In the genomic region with DNA sequence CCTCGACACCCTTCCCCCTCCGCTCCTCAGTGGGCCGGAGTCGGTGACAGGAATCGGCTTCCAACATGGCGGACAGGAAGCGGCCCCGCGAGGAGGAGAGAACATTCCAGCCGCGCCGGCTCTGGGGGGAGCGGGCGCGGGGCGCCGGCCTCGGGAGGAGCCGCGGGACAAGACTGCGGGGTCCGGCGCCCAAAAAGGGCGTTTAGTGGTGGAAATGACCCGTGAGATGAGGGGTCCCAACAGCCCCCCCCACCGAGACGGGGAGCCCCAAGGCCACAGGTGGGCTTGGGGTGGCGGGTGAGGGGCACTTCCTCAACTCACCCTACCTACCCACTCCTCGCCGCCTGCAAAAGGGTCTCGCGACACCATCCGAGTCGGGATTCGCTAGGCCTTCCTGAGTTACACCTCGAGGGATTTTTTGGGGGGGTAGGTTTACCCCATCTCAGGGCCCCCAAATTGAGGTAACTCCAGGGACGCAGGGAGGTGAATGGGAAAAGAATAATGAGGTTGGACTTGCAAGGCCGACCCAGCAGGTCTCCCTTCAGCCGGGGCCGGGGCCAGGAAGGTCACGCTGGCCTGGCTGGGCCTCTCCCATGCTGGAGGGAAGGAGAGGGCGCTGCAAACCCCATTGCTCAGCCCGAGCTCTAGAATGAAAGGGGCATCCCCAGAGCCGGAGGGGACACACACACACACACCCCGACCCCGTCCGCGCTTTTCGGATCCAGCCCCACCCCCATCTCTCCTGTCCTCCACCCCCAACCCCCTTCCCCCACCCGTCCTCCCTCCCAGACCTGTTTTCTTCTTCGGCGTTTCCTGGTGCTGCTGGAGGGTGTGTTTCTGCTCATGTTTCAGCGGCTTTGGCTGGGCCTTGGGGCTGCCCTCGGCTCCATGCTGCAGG, we compare ENCODE assay signal across 8 cellular contexts. TPM values are rescaled to one million over a fixed set of nuclear protein-coding genes. Genes with fewer than 3 reads are reported as not detected.
DNase-seq lines count a peak whose midpoint lies in the region; TF ChIP-seq lines count a peak whose summit lies in the region.

No MANE protein-coding gene starts in this region.

- H3K36me3 Mint-ChIP-seq in activated naive CD4-positive, alpha-beta T cell treated with anti-CD3 and anti-CD28 coated beads for 36 hours (ENCODE audit: low read depth) = peaks cover 33% of the 10 kb centered on the region

- peak overlapping the region; percentile 99 for H3K27ac Mint-ChIP-seq in activated naive CD4-positive, alpha-beta T cell treated with anti-CD3 and anti-CD28 coated beads for 36 hours

- H3K27me3 Mint-ChIP-seq in activated naive CD4-positive, alpha-beta T cell treated with anti-CD3 and anti-CD28 coated beads for 36 hours (ENCODE audit: low read depth) = no peaks in the 10 kb centered on the region

- H3K4me3 Mint-ChIP-seq in activated naive CD4-positive, alpha-beta T cell treated with anti-CD3 and anti-CD28 coated beads for 36 hours = peak overlapping the region; percentile 100

- peaks cover 32% of the 10 kb centered on the region for H3K4me1 Mint-ChIP-seq in activated naive CD4-positive, alpha-beta T cell treated with anti-CD3 and anti-CD28 coated beads for 36 hours (ENCODE audit: low read depth)

- H3K27ac ChIP-seq in RWPE1 (peak overlapping the region; percentile 98), temporal lobe (ENCODE audit: low read depth, low read length) (peak overlapping the region; percentile 96)

- CTCF ChIA-PET in RWPE1 (lab: Yijun Ruan, JAX) = interaction anchor here (0.5 to 3.1 kb wide), 4 partner anchors 76 to 823 kb away, joined by 3 to 22 read pairs (median 4); no protein-coding TSS in a partner anchor
- CTCF ChIA-PET in activated naive CD4-positive, alpha-beta T cell treated with anti-CD3 and anti-CD28 coated beads for 36 hours (lab: Charles Lee) = interaction anchor here (0.6 to 1.6 kb wide), 6 partner anchors 8 to 638 kb away, joined by 3 to 10 read pairs (median 4); no protein-coding TSS in a partner anchor

- H3K9me3 Mint-ChIP-seq in activated naive CD4-positive, alpha-beta T cell treated with anti-CD3 and anti-CD28 coated beads for 36 hours = no peaks in the 10 kb centered on the region

- intact Hi-C loops in activated naive CD4-positive, alpha-beta T cell treated with anti-CD3 and anti-CD28 coated beads for 36 hours (cut with micrococcal nuclease) = loop anchor here (2.0 to 5.0 kb wide), 3 partner anchors 299 to 566 kb away; a partner anchor contains a TSS

- DNase-seq in NCI-H187 (lab: John Stamatoyannopoulos, UW) = peak; percentile 17 to 34
- DNase-seq in NCI-H187 treated with DMSO at 0.1 percent for 48 hours (lab: John Stamatoyannopoulos, UW) = no peak
- DNase-seq in HT-29 (ENCODE audit: low spot score) = peak; percentile 50
- DNase-seq in RWPE1 (ENCODE audit: low spot score) = peak; percentile 68
- peak; percentile 77 for DNase-seq in activated naive CD4-positive, alpha-beta T cell treated with anti-CD3 and anti-CD28 coated beads for 36 hours
- peak; percentile 61 for DNase-seq in globus pallidus (ENCODE audit: low spot score)
- peak in 45 of 56 donors; percentile 11 to 83 (median 55) for DNase-seq in nucleus accumbens (lab: John Stamatoyannopoulos, UW)

- TF ChIP-seq CTCF in RWPE1 (conservative IDR thresholded peaks at IDR 0.05; ENCODE audit: low read depth) = no peak

- POLR2A ChIA-PET in RWPE1 (lab: Yijun Ruan, JAX; ENCODE audit: low non-redundant PET) = interaction anchor here (0.6 to 1.3 kb wide), 7 partner anchors 11 to 263 kb away, joined by 3 to 15 read pairs (median 5); no protein-coding TSS in a partner anchor

RNA-seq across cellular contexts. Expression of a gene that starts 0.7 kb away (rescaled TPM):
- total RNA-seq in HT-29 (2014; rRNA removed; shearing (Covaris generic)) = 19.3 and 20.3 TPM in 2 replicates
- 10 to 100 TPM; 51.0 to 57.8 TPM for total RNA-seq in activated naive CD4-positive, alpha-beta T cell treated with anti-CD3 and anti-CD28 coated beads for 36 hours
- 40.6 TPM for total RNA-seq in temporal lobe

RNA-seq across cellular contexts. Expression of a gene that starts 46.6 kb away (rescaled TPM):
- not detected in 2 replicates for total RNA-seq in HT-29 (2014; rRNA removed; shearing (Covaris generic))
- total RNA-seq in activated naive CD4-positive, alpha-beta T cell treated with anti-CD3 and anti-CD28 coated beads for 36 hours = not detected
- not detected for total RNA-seq in temporal lobe
